9 cellular contexts compared by ENCODE assay signal in the genomic region with DNA sequence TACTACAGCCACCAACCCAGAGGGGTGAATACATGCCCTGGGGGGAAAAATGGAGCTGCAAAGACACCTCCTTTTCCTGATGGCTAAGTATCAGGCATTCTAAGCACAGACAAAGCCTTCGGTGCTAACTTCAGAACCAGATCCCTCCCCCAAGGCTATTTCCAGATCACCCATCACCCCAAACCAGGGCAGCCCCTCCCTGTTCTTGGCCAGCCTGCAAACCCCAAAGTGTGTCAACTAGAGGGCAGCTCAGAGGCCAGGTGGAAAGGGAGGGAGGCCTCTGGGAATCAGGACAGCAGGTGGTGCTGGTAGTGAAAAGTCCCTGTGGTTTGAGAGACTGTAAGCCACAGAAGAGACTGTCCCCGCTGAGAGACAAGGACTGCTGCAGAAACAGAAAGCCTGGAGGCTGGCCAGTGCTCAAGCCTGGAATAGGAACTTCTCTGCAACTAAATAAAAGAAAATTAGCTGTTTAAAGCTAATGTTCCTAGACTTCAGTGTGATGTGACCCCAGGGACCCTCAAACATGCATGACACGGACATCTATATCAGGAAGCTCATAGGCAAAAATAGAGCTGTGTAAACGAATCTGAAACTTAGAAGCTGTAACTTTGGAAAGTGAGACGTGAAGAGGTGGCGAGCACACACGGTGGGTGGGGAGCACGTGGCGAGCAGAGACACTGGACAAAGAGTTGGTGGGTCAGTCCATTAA. TPM values are rescaled to one million over a fixed set of nuclear protein-coding genes. Genes with fewer than 3 reads are reported as not detected.
A peak's percentile ranks its signal among the peaks of the same experiment; 100 is the strongest.
DNase-seq lines count a peak whose midpoint lies in the region; ATAC-seq, FAIRE-seq and TF ChIP-seq lines count a peak whose summit lies in the region.
"Had no signal": no experiment of that assay in that cellular context is flagged by ENCODE, and none has a peak within 500 bp of the region (broad histone marks: within the 10 kb centered on the region; RNA-seq: fewer than 3 reads in every experiment).

No MANE protein-coding gene starts in this region.

- H3K27me3 ChIP-seq in Karpas-422 (ENCODE audit: low read length) = no peaks in the 10 kb centered on the region
- H3K27me3 ChIP-seq in keratinocyte (ENCODE audit: control insufficient read depth, extremely low read depth, insufficient read depth, low read length) = no peaks in the 10 kb centered on the region

- H3K9me1 ChIP-seq in keratinocyte (ENCODE audit: control insufficient read depth, extremely low read depth, insufficient read depth, low read length) = peaks cover 2% of the 10 kb centered on the region

- H3K9me3 ChIP-seq in Karpas-422 (ENCODE audit: low read length) (no peaks in the 10 kb centered on the region), keratinocyte (ENCODE audit: control insufficient read depth, low read depth, low read length) (no peaks in the 10 kb centered on the region)

- peak; percentile 71 for ATAC-seq in GM21825 (IDR thresholded peaks at IDR 0.05; ENCODE audit: unreplicated experiment)

- peak; percentile 32 to 65 (median 42) for TF ChIP-seq CTCF in keratinocyte (optimal IDR thresholded peaks at IDR 0.05 in 1 of 3, IDR thresholded peaks at IDR 0.05 in 1 of 3, conservative IDR thresholded peaks at IDR 0.05 in 1 of 3; ENCODE audit: extremely low read depth in 1 of 3, insufficient read depth in 2 of 3, low read length in 3 of 3)

- H2AFZ ChIP-seq in Karpas-422 (ENCODE audit: low read length) (no peak overlapping the region; the same call in 1 of the 2 replicates), keratinocyte (ENCODE audit: control insufficient read depth, low read length) (no peak overlapping the region)

- no peaks in the 10 kb centered on the region for H3K9me2 ChIP-seq in Karpas-422 (replicated peaks; ENCODE audit: insufficient read depth, low read length)

- no peaks in the 10 kb centered on the region for H3K79me2 ChIP-seq in Karpas-422 (ENCODE audit: low read length)
- no peaks in the 10 kb centered on the region for H3K79me2 ChIP-seq in keratinocyte (ENCODE audit: control insufficient read depth, insufficient read depth, low read length)

- H3K9ac ChIP-seq in Karpas-422 (ENCODE audit: low read length) (peak overlapping the region; percentile 19), keratinocyte (ENCODE audit: control insufficient read depth, extremely low read depth, insufficient read depth, low read length) (no peak overlapping the region)

- DNase-seq in NCI-H2081 (lab: John Stamatoyannopoulos, UW) (peak; percentile 42 to 69), NCI-H2081 treated with DMSO at 0.1 percent for 48 hours (lab: John Stamatoyannopoulos, UW) (no peak), Karpas-422 (peak; percentile 66), UCSD-AML1 (lab: John Stamatoyannopoulos, UW; ENCODE audit: unreplicated experiment) (peak; percentile 25), keratinocyte (ENCODE audit: low read depth, low spot score) (no peak), AG08396 (ENCODE audit: low spot score) (no peak), amniotic stem cell (lab: John Stamatoyannopoulos, UW) (no peak)
- DNase-seq: activated naive CD8-positive, alpha-beta T cell treated with anti-CD3 and anti-CD28 coated beads, Interleukin-2, amount 10 ng/mL, durations not matched to agents 7 days and 5 days had no signal

- H3K27ac ChIP-seq in Karpas-422 (ENCODE audit: low read length) (no peak overlapping the region), keratinocyte (ENCODE audit: control insufficient read depth, insufficient read depth, low read length) (no peak overlapping the region)

- dilution Hi-C loops in keratinocyte (cut with MboI; ENCODE audit: extremely low pct_ligation_motif_present, low sequenced_read_pairs) = no loop called here

- H3K4me3 ChIP-seq in Karpas-422 (ENCODE audit: low read length) (no peak overlapping the region), keratinocyte (ENCODE audit: control insufficient read depth in 2 of 3, extremely low read depth in 1 of 3, insufficient read depth in 2 of 3, low read depth in 1 of 3, low read length in 3 of 3) (no peak overlapping the region)

- FAIRE-seq in keratinocyte (lab: Jason Lieb, UNC) = peak; percentile 29

- H4K20me1 ChIP-seq in Karpas-422 (ENCODE audit: insufficient read depth, low read depth, low read length) (no peaks in the 10 kb centered on the region), keratinocyte (ENCODE audit: control insufficient read depth, extremely low read depth, insufficient read depth, low read length) (no peaks in the 10 kb centered on the region)

- H3K4me2 ChIP-seq in Karpas-422 (ENCODE audit: low read depth, low read length, poor library complexity, severe bottlenecking) (peak overlapping the region; percentile 33), keratinocyte (ENCODE audit: control insufficient read depth, extremely low read depth, insufficient read depth, low read depth, low read length) (no peak overlapping the region)

- H3K4me1 ChIP-seq in Karpas-422 (ENCODE audit: low read length) (peaks cover 20% of the 10 kb centered on the region), keratinocyte (ENCODE audit: control insufficient read depth, extremely low read depth, insufficient read depth, low read length) (peaks cover 13% of the 10 kb centered on the region)

- H3K36me3 ChIP-seq in Karpas-422 (ENCODE audit: insufficient read depth, low read length) (0 out of 2 replicates have a peak, but pooled peaks cover 5% of the 10 kb centered on the region), keratinocyte (ENCODE audit: control insufficient read depth in 2 of 2, extremely low read depth in 1 of 2, insufficient read depth in 2 of 2, low read length in 2 of 2) (peaks cover 15% of the 10 kb centered on the region in 2 experiments)

RNA-seq across cellular contexts. Expression of a gene that starts 9.1 kb away (rescaled TPM):
- 27.4 and 47.6 TPM in 2 replicates for total RNA-seq in Karpas-422 (2014; rRNA removed; shearing (Covaris generic); ENCODE audit: low replicate concordance)
- 35.1 to 141 TPM (median 54.8 TPM) in 3 replicates for polyA plus RNA-seq in keratinocyte
- 84.2 TPM for polyA plus RNA-seq in keratinocyte (2011; ENCODE audit: low read depth)
- 79.1 and 107 TPM in 2 replicates for polyA plus RNA-seq in keratinocyte (2011; cell fraction: cytosol; rRNA removed)
- polyA plus RNA-seq in keratinocyte (2011; cell fraction: nucleus; rRNA removed) = 67.6 and 72.9 TPM in 2 replicates
- 72.9 and 123 TPM in 2 replicates for polyA plus RNA-seq in keratinocyte (2012; ENCODE audit: low replicate concordance)
- polyA minus RNA-seq in keratinocyte = 78.6 to 249 TPM (median 96.2 TPM) in 3 replicates
- 81.0 TPM for polyA minus RNA-seq in keratinocyte (2011; cell fraction: cytosol; rRNA and poly(A)+ RNA removed)
- 24.6 and 31.1 TPM in 2 replicates for polyA minus RNA-seq in keratinocyte (2011; cell fraction: nucleus; rRNA and poly(A)+ RNA removed)

RNA-seq across cellular contexts. Expression of a gene that starts 9.4 kb away (rescaled TPM):
- total RNA-seq in Karpas-422 (2014; rRNA removed; shearing (Covaris generic); ENCODE audit: low replicate concordance) = 37.4 and 39.5 TPM in 2 replicates
- polyA plus RNA-seq in keratinocyte = 25.2 to 49.5 TPM (median 32.5 TPM) in 3 replicates
- polyA plus RNA-seq in keratinocyte (2011; ENCODE audit: low read depth) = 6.4 TPM
- polyA plus RNA-seq in keratinocyte (2011; cell fraction: cytosol; rRNA removed) = 18.9 and 23.3 TPM in 2 replicates
- polyA plus RNA-seq in keratinocyte (2011; cell fraction: nucleus; rRNA removed) = 50.4 and 56.8 TPM in 2 replicates
- 29.5 and 30.2 TPM in 2 replicates for polyA plus RNA-seq in keratinocyte (2012; ENCODE audit: low replicate concordance)
- 136 to 160 TPM (median 139 TPM) in 3 replicates for polyA minus RNA-seq in keratinocyte
- polyA minus RNA-seq in keratinocyte (2011; cell fraction: cytosol; rRNA and poly(A)+ RNA removed) = 41.8 TPM
- 67.4 and 90.9 TPM in 2 replicates for polyA minus RNA-seq in keratinocyte (2011; cell fraction: nucleus; rRNA and poly(A)+ RNA removed)

RNA-seq across cellular contexts. Expression of a gene that starts 40.5 kb away (rescaled TPM):
- 15.3 and 17.5 TPM in 2 replicates for total RNA-seq in Karpas-422 (2014; rRNA removed; shearing (Covaris generic); ENCODE audit: low replicate concordance)
- polyA plus RNA-seq in keratinocyte = 13.5 to 17.8 TPM (median 14.5 TPM) in 3 replicates
- 6.1 TPM for polyA plus RNA-seq in keratinocyte (2011; ENCODE audit: low read depth)
- polyA plus RNA-seq in keratinocyte (2011; cell fraction: cytosol; rRNA removed) = 7.8 and 11.8 TPM in 2 replicates
- polyA plus RNA-seq in keratinocyte (2011; cell fraction: nucleus; rRNA removed) = 58.1 and 66.0 TPM in 2 replicates
- 17.2 and 18.2 TPM in 2 replicates for polyA plus RNA-seq in keratinocyte (2012; ENCODE audit: low replicate concordance)
- 9.2 to 20.5 TPM (median 9.6 TPM) in 3 replicates for polyA minus RNA-seq in keratinocyte
- 6.7 TPM for polyA minus RNA-seq in keratinocyte (2011; cell fraction: cytosol; rRNA and poly(A)+ RNA removed)
- 9.0 and 10.3 TPM in 2 replicates for polyA minus RNA-seq in keratinocyte (2011; cell fraction: nucleus; rRNA and poly(A)+ RNA removed)

RNA-seq across cellular contexts. Expression of a gene that starts 41.1 kb away (rescaled TPM):
- total RNA-seq in Karpas-422 (2014; rRNA removed; shearing (Covaris generic); ENCODE audit: low replicate concordance) = 5.3 and 7.9 TPM in 2 replicates
- 2.4 to 7.8 TPM (median 7.7 TPM) in 3 replicates for polyA plus RNA-seq in keratinocyte
- 4.7 TPM for polyA plus RNA-seq in keratinocyte (2011; ENCODE audit: low read depth)
- 1.8 and 2.1 TPM in 2 replicates for polyA plus RNA-seq in keratinocyte (2011; cell fraction: cytosol; rRNA removed)
- polyA plus RNA-seq in keratinocyte (2011; cell fraction: nucleus; rRNA removed) = 6.1 and 7.5 TPM in 2 replicates
- polyA plus RNA-seq in keratinocyte (2012; ENCODE audit: low replicate concordance) = 2.0 and 6.5 TPM in 2 replicates
- polyA minus RNA-seq in keratinocyte = 0.33 to 3.3 TPM (median 1.7 TPM) in 3 replicates
- polyA minus RNA-seq in keratinocyte (2011; cell fraction: cytosol; rRNA and poly(A)+ RNA removed) = not detected
- polyA minus RNA-seq in keratinocyte (2011; cell fraction: nucleus; rRNA and poly(A)+ RNA removed) = 0.95 and 2.3 TPM in 2 replicates

RNA-seq across cellular contexts. Expression of a gene that starts 51.7 kb away (rescaled TPM):
- total RNA-seq in Karpas-422 (2014; rRNA removed; shearing (Covaris generic); ENCODE audit: low replicate concordance) = 33.0 and 42.4 TPM in 2 replicates
- polyA plus RNA-seq in keratinocyte = 39.2 to 45.1 TPM (median 39.5 TPM) in 3 replicates
- polyA plus RNA-seq in keratinocyte (2011; ENCODE audit: low read depth) = 28.8 TPM
- 28.3 and 30.3 TPM in 2 replicates for polyA plus RNA-seq in keratinocyte (2011; cell fraction: cytosol; rRNA removed)
- polyA plus RNA-seq in keratinocyte (2011; cell fraction: nucleus; rRNA removed) = 41.1 and 44.6 TPM in 2 replicates
- polyA plus RNA-seq in keratinocyte (2012; ENCODE audit: low replicate concordance) = 36.7 and 38.2 TPM in 2 replicates
- polyA minus RNA-seq in keratinocyte = 34.2 to 40.4 TPM (median 35.1 TPM) in 3 replicates
- 11.9 TPM for polyA minus RNA-seq in keratinocyte (2011; cell fraction: cytosol; rRNA and poly(A)+ RNA removed)
- polyA minus RNA-seq in keratinocyte (2011; cell fraction: nucleus; rRNA and poly(A)+ RNA removed) = 8.1 and 11.6 TPM in 2 replicates

Comparison
In these comparisons a context has a peak if more than half of its experiments do, and no peak if none do; other contexts are left out.
1. DNase-seq: peak in NCI-H2081 (2 of 2), Karpas-422 (single experiment) and UCSD-AML1 (single experiment); none in NCI-H2081 treated with DMSO at 0.1 percent for 48 hours (single experiment), keratinocyte (single experiment), AG08396 (single experiment) and amniotic stem cell (single experiment).